In genomic region chr18:48800479-48800876, GRCh38 we compare ENCODE assay signal across 1 cellular context.
TF ChIP-seq lines count a peak whose summit lies in the region.

No MANE protein-coding gene starts in this region.

TF ChIP-seq in WTC11, 78 proteins besides CTCF, POLR2A, EP300 and RAD21 (continued from another document):
- no peak for TF ChIP-seq MLX (CRISPR knock-in tag; IDR thresholded peaks at IDR 0.05)
- no peak for TF ChIP-seq PRRX2 (CRISPR knock-in tag; IDR thresholded peaks at IDR 0.05)
- TF ChIP-seq ZBTB21 (CRISPR knock-in tag; IDR thresholded peaks at IDR 0.05; ENCODE audit: borderline replicate concordance): no peak
- no peak for TF ChIP-seq NFYB (CRISPR knock-in tag; conservative IDR thresholded peaks at IDR 0.05; ENCODE audit: low read depth)
- TF ChIP-seq HMGA2 (CRISPR knock-in tag; IDR thresholded peaks at IDR 0.05): no peak
